1 cellular context compared by ENCODE assay signal in genomic region chr11:85705805-85706204, GRCh38.
TF ChIP-seq lines count a peak whose summit lies in the region.

No MANE protein-coding gene starts in this region.

TF ChIP-seq in SK-N-SH, 30 proteins besides CTCF, POLR2A, EP300 and RAD21 (continued from another document):
- TF ChIP-seq TEAD4 (IDR thresholded peaks at IDR 0.05; ENCODE audit: borderline replicate concordance, insufficient read depth): no peak
- TF ChIP-seq ELF1 (IDR thresholded peaks at IDR 0.05): no peak
- TF ChIP-seq POLR2AphosphoS5 (IDR thresholded peaks at IDR 0.05; ENCODE audit: low read depth, low read length): no peak
- TF ChIP-seq EZH2phosphoT487 (IDR thresholded peaks at IDR 0.05; ENCODE audit: borderline replicate concordance, low read depth): no peak
- TF ChIP-seq, protein P1, sequence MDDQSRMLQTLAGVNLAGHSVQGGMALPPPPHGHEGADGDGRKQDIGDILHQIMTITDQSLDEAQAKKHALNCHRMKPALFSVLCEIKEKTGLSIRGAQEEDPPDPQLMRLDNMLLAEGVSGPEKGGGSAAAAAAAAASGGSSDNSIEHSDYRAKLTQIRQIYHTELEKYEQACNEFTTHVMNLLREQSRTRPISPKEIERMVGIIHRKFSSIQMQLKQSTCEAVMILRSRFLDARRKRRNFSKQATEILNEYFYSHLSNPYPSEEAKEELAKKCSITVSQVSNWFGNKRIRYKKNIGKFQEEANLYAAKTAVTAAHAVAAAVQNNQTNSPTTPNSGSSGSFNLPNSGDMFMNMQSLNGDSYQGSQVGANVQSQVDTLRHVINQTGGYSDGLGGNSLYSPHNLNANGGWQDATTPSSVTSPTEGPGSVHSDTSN (IDR thresholded peaks at IDR 0.05): peak; percentile 45
- TF ChIP-seq, protein P2, sequence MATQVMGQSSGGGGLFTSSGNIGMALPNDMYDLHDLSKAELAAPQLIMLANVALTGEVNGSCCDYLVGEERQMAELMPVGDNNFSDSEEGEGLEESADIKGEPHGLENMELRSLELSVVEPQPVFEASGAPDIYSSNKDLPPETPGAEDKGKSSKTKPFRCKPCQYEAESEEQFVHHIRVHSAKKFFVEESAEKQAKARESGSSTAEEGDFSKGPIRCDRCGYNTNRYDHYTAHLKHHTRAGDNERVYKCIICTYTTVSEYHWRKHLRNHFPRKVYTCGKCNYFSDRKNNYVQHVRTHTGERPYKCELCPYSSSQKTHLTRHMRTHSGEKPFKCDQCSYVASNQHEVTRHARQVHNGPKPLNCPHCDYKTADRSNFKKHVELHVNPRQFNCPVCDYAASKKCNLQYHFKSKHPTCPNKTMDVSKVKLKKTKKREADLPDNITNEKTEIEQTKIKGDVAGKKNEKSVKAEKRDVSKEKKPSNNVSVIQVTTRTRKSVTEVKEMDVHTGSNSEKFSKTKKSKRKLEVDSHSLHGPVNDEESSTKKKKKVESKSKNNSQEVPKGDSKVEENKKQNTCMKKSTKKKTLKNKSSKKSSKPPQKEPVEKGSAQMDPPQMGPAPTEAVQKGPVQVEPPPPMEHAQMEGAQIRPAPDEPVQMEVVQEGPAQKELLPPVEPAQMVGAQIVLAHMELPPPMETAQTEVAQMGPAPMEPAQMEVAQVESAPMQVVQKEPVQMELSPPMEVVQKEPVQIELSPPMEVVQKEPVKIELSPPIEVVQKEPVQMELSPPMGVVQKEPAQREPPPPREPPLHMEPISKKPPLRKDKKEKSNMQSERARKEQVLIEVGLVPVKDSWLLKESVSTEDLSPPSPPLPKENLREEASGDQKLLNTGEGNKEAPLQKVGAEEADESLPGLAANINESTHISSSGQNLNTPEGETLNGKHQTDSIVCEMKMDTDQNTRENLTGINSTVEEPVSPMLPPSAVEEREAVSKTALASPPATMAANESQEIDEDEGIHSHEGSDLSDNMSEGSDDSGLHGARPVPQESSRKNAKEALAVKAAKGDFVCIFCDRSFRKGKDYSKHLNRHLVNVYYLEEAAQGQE (IDR thresholded peaks at IDR 0.05; ENCODE audit: low read depth, low read length): no peak
- TF ChIP-seq NFIC (IDR thresholded peaks at IDR 0.05; ENCODE audit: borderline replicate concordance): peak; percentile 68; the same call in 1 of the 2 replicates
- TF ChIP-seq, protein P3, sequence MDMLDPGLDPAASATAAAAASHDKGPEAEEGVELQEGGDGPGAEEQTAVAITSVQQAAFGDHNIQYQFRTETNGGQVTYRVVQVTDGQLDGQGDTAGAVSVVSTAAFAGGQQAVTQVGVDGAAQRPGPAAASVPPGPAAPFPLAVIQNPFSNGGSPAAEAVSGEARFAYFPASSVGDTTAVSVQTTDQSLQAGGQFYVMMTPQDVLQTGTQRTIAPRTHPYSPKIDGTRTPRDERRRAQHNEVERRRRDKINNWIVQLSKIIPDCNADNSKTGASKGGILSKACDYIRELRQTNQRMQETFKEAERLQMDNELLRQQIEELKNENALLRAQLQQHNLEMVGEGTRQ (IDR thresholded peaks at IDR 0.05; ENCODE audit: borderline replicate concordance, low read depth, low read length): no peak
- TF ChIP-seq RXRA (IDR thresholded peaks at IDR 0.05; ENCODE audit: borderline replicate concordance, low read depth): no peak
- TF ChIP-seq GATA2 (CRISPR knock-in tag; IDR thresholded peaks at IDR 0.05): no peak
- TF ChIP-seq RCOR1 (IDR thresholded peaks at IDR 0.05; ENCODE audit: low read length): no peak
